Comparison of ENCODE assay signal across 10 cellular contexts in genomic region chr2:239230318-239231052, GRCh38.
DNase-seq lines count a peak whose midpoint lies in the region; TF ChIP-seq lines count a peak whose summit lies in the region.
"Had no signal": no experiment of that assay in that cellular context is flagged by ENCODE, and none has a peak within 500 bp of the region (broad histone marks: within the 10 kb centered on the region; RNA-seq: fewer than 3 reads in every experiment).

No MANE protein-coding gene starts in this region.

- H3K9me3 Mint-ChIP-seq in activated naive CD4-positive, alpha-beta T cell treated with anti-CD3 and anti-CD28 coated beads for 36 hours, result no peaks in the 10 kb centered on the region

- H3K4me3 Mint-ChIP-seq in activated naive CD4-positive, alpha-beta T cell treated with anti-CD3 and anti-CD28 coated beads for 36 hours, result peak overlapping the region; percentile 60

- 56 to 64% methylated on average over 26 of the region's 26 CpGs for WGBS in tibial nerve, 2 donors

- CTCF ChIA-PET in activated naive CD4-positive, alpha-beta T cell treated with anti-CD3 and anti-CD28 coated beads for 36 hours (lab: Charles Lee), result interaction anchor here (1.2 kb wide), 1 partner anchor 34 kb away, joined by 3 read pairs; no protein-coding TSS in a partner anchor

- no peak for TF ChIP-seq CTCF in tibial nerve (IDR thresholded peaks at IDR 0.05)

- H3K9me3 ChIP-seq in tibial nerve (no peaks in the 10 kb centered on the region), MG63 (no peaks in the 10 kb centered on the region)

- no peaks in the 10 kb centered on the region for H3K27me3 Mint-ChIP-seq in activated naive CD4-positive, alpha-beta T cell treated with anti-CD3 and anti-CD28 coated beads for 36 hours (ENCODE audit: low read depth)

- H3K4me1 ChIP-seq in tibial nerve, result peaks cover 0 to 69% (median 34%) of the 10 kb centered on the region in 4 donors

- peak overlapping the region; percentile 79 for H3K27ac Mint-ChIP-seq in activated naive CD4-positive, alpha-beta T cell treated with anti-CD3 and anti-CD28 coated beads for 36 hours

- peak; percentile 42 for DNase-seq in activated naive CD4-positive, alpha-beta T cell treated with anti-CD3 and anti-CD28 coated beads for 36 hours
- no peak for DNase-seq in activated naive CD4-positive, alpha-beta T cell treated with anti-CD3 and anti-CD28 coated beads, Interleukin-2, amount 50 U/mL, for 16 hours
- peak; percentile 35 to 37 for DNase-seq in activated T-cell treated with anti-CD3 and anti-CD28 coated beads, Interleukin-2, amount 50 U/mL, for 48 hours
- peak; percentile 54 for DNase-seq in medulla oblongata (ENCODE audit: extremely low spot score)
- no peak for DNase-seq in tibial nerve (ENCODE audit: low spot score in 2 of 2)
- DNase-seq in MG63, result no peak
- no peak for DNase-seq in GDM1 (lab: John Stamatoyannopoulos, UW)
- no peak for DNase-seq in SIG-M5 (lab: John Stamatoyannopoulos, UW)
- DNase-seq: retina had no signal

- H3K36me3 Mint-ChIP-seq in activated naive CD4-positive, alpha-beta T cell treated with anti-CD3 and anti-CD28 coated beads for 36 hours (ENCODE audit: low read depth), result peaks cover 2% of the 10 kb centered on the region

- no peak for TF ChIP-seq EP300 in tibial nerve (IDR thresholded peaks at IDR 0.05)

- intact Hi-C loops in activated naive CD4-positive, alpha-beta T cell treated with anti-CD3 and anti-CD28 coated beads for 36 hours (cut with micrococcal nuclease), result loop anchor here (2.0 kb wide), 1 partner anchor 34 kb away; no protein-coding TSS in a partner anchor

- H3K4me1 Mint-ChIP-seq in activated naive CD4-positive, alpha-beta T cell treated with anti-CD3 and anti-CD28 coated beads for 36 hours (ENCODE audit: low read depth), result peaks cover 70% of the 10 kb centered on the region

- TF ChIP-seq POLR2A in tibial nerve (IDR thresholded peaks at IDR 0.05), result no peak

- H3K27me3 ChIP-seq in tibial nerve (no peaks in the 10 kb centered on the region), MG63 (no peaks in the 10 kb centered on the region)

- H3K4me3 ChIP-seq in tibial nerve (no peak overlapping the region), MG63 (no peak overlapping the region)

- peak overlapping the region in 3 of 4 donors; percentile 27 to 52 (median 42) for H3K27ac ChIP-seq in tibial nerve
- H3K27ac ChIP-seq: VCaP had no signal

- no peaks in the 10 kb centered on the region for H3K36me3 ChIP-seq in tibial nerve
- H3K36me3 ChIP-seq in MG63, result no peaks in the 10 kb centered on the region

Comparison
In these comparisons a context has a peak if more than half of its experiments do, and no peak if none do; other contexts are left out.
1. DNase-seq: peak in activated naive CD4-positive, alpha-beta T cell treated with anti-CD3 and anti-CD28 coated beads for 36 hours (single experiment), activated T-cell treated with anti-CD3 and anti-CD28 coated beads, Interleukin-2, amount 50 U/mL, for 48 hours (2 of 2) and medulla oblongata (single experiment); none in activated naive CD4-positive, alpha-beta T cell treated with anti-CD3 and anti-CD28 coated beads, Interleukin-2, amount 50 U/mL, for 16 hours (single experiment), tibial nerve (0 of 2), MG63 (single experiment), GDM1 (single experiment) and SIG-M5 (single experiment).